20 cellular contexts compared by ENCODE assay signal in genomic region chr6:161637658-161638057, GRCh38.
A peak's percentile ranks its signal among the peaks of the same experiment; 100 is the strongest.
DNase-seq lines count a peak whose midpoint lies in the region; ATAC-seq, FAIRE-seq and TF ChIP-seq lines count a peak whose summit lies in the region.
"Had no signal": no experiment of that assay in that cellular context is flagged by ENCODE, and none has a peak within 500 bp of the region (broad histone marks: within the 10 kb centered on the region; RNA-seq: fewer than 3 reads in every experiment).

No MANE protein-coding gene starts in this region.

- H3K79me2 ChIP-seq in HepG2 (ENCODE audit: insufficient read depth, low read length), result no peaks in the 10 kb centered on the region

- H2AFZ ChIP-seq in HepG2 (ENCODE audit: low read length), result no peak overlapping the region

- TF ChIP-seq CTCF in liver (IDR thresholded peaks at IDR 0.05; ENCODE audit: low read depth, low read length, missing input control), result no peak
- TF ChIP-seq CTCF in HepG2 (CRISPR knock-in tag; IDR thresholded peaks at IDR 0.05), result no peak
- TF ChIP-seq CTCF in right lobe of liver (IDR thresholded peaks at IDR 0.05), result no peak

- H3K27ac ChIP-seq in liver (ENCODE audit: low read depth in 1 of 2, low read length in 2 of 2) (no peak overlapping the region), HepG2 (ENCODE audit: extremely low read length, insufficient read depth, low read length) (no peak overlapping the region), right lobe of liver (peak overlapping the region in 2 of 3 donors; percentile 51 to 62)
- H3K27ac ChIP-seq: 22Rv1; A549; BLaER1 treated with 17β-estradiol and CSF1 and Interleukin-3, amounts not matched to agents 10 nM and 100 nM; C4-2B had no signal

- H4K20me1 ChIP-seq in HepG2 (ENCODE audit: insufficient read depth, low read length), result no peaks in the 10 kb centered on the region
- H4K20me1 ChIP-seq: BLaER1 treated with 17β-estradiol and CSF1 and Interleukin-3, amounts not matched to agents 10 nM and 100 nM had no signal

- H3K4me3 ChIP-seq in liver (ENCODE audit: low read depth in 1 of 3, low read length in 3 of 3) (no peak overlapping the region), HepG2 (replicated peaks in 1 of 3; ENCODE audit: insufficient read depth in 1 of 3, low read depth in 2 of 3, low read length in 3 of 3) (no peak overlapping the region), right lobe of liver (no peak overlapping the region)
- H3K4me3 ChIP-seq: A549; BLaER1 treated with 17β-estradiol and CSF1 and Interleukin-3, amounts not matched to agents 10 nM and 100 nM had no signal

- no TSS peak for BruUV-seq in HepG2 (replicated peaks; lab: Mats Ljungman, UMichigan)

- 32% methylated on average over 1 of the region's 1 CpG for WGBS in liver
- WGBS in HepG2 (ENCODE audit: low lambda C conversion rate), result 0% methylated on average over 1 of the region's 1 CpG
- 33% methylated on average over 1 of the region's 1 CpG for WGBS in right lobe of liver (ENCODE audit: insufficient coverage, low coverage, low lambda C conversion rate, missing lambda C conversion rate)

- no peak for TF ChIP-seq POLR2A in HepG2 (IDR thresholded peaks at IDR 0.05; ENCODE audit: insufficient read depth in 1 of 2, low read depth in 2 of 2, low read length in 2 of 2)
- no peak for TF ChIP-seq POLR2A in right lobe of liver (IDR thresholded peaks at IDR 0.05)

- intact Hi-C loops in HepG2 (cut with micrococcal nuclease; ENCODE audit: unreplicated experiment) (no loop called here), right lobe of liver (cut with DNase I) (no loop called here)

- H3K27me3 ChIP-seq in liver (ENCODE audit: control insufficient read depth in 4 of 4, insufficient read depth in 4 of 4, low read length in 3 of 4) (no peaks in the 10 kb centered on the region), HepG2 (ENCODE audit: control insufficient read depth in 1 of 2, insufficient read depth in 2 of 2, low read length in 2 of 2) (peaks cover 0 to 6% of the 10 kb centered on the region in 2 experiments; a peak in 1 of 5 replicates), right lobe of liver (no peaks in the 10 kb centered on the region)
- H3K27me3 ChIP-seq: BLaER1 treated with 17β-estradiol and CSF1 and Interleukin-3, amounts not matched to agents 10 nM and 100 nM had no signal

- DNase-seq in HepG2 (ENCODE audit: low spot score), result no peak
- DNase-seq in right lobe of liver, result peak; percentile 64 to 89 (median 83)
- no peak for DNase-seq in kidney glomerular epithelial cell (lab: John Stamatoyannopoulos, UW)
- DNase-seq in NOMO-1 (lab: John Stamatoyannopoulos, UW; ENCODE audit: unreplicated experiment in 2 of 2), result no peak
- DNase-seq: AML-193; Caco-2; Calu3; CD4-positive, alpha-beta T cell; CD8-positive, alpha-beta T cell; DMS79 treated with DMSO at 0.1 percent for 48 hours; GF-D8 had no signal

- peaks cover 0 to 2% (median 0%) of the 10 kb centered on the region in 4 donors for H3K9me3 ChIP-seq in liver (ENCODE audit: control insufficient read depth in 4 of 4, low read length in 3 of 4)
- peaks cover 11% of the 10 kb centered on the region; the same call in 1 of the 2 replicates for H3K9me3 ChIP-seq in HepG2 (ENCODE audit: low read length)
- H3K9me3 ChIP-seq in right lobe of liver, result no peaks in the 10 kb centered on the region
- H3K9me3 ChIP-seq: A549 had no signal

- no peak overlapping the region for H3K9ac ChIP-seq in liver (ENCODE audit: low read depth in 1 of 2, low read length in 2 of 2)
- H3K9ac ChIP-seq in HepG2 (ENCODE audit: insufficient read depth, low read depth, low read length), result no peak overlapping the region
- H3K9ac ChIP-seq: BLaER1 treated with 17β-estradiol and CSF1 and Interleukin-3, amounts not matched to agents 10 nM and 100 nM had no signal

- ATAC-seq in HepG2 (no peak), right lobe of liver (peak; percentile 96 to 100 (median 99))
- ATAC-seq: A549; CD8-positive, alpha-beta T cell had no signal

- TF ChIP-seq RAD21 in liver (IDR thresholded peaks at IDR 0.05) (no peak), HepG2 (CRISPR knock-in tag; IDR thresholded peaks at IDR 0.05) (no peak)

- H3K36me3 ChIP-seq in liver (ENCODE audit: control insufficient read depth in 4 of 4, insufficient read depth in 3 of 4, low read depth in 1 of 4, low read length in 3 of 4) (no peaks in the 10 kb centered on the region), HepG2 (replicated peaks in 1 of 2; ENCODE audit: control insufficient read depth in 1 of 2, insufficient read depth in 2 of 2, low read length in 2 of 2) (no peaks in the 10 kb centered on the region), right lobe of liver (no peaks in the 10 kb centered on the region)
- H3K36me3 ChIP-seq: BLaER1 treated with 17β-estradiol and CSF1 and Interleukin-3, amounts not matched to agents 10 nM and 100 nM had no signal

- POLR2A ChIA-PET in HepG2 (lab: Yijun Ruan, JAX), result no interaction called here

- H3K4me1 ChIP-seq in liver (ENCODE audit: control insufficient read depth in 4 of 4, insufficient read depth in 4 of 4, low read length in 3 of 4) (peaks cover 0 to 6% (median 3%) of the 10 kb centered on the region in 4 donors), HepG2 (ENCODE audit: insufficient read depth, low read length) (no peaks in the 10 kb centered on the region), right lobe of liver (no peaks in the 10 kb centered on the region)
- H3K4me1 ChIP-seq: A549, Caco-2 had no signal

- H3K4me2 ChIP-seq in HepG2 (ENCODE audit: low read depth, low read length), result no peak overlapping the region
- H3K4me2 ChIP-seq: A549 had no signal

- FAIRE-seq in HepG2 (lab: Jason Lieb, UNC), result no peak
- FAIRE-seq: A549, D721Med, G401.6, GM12891, GM19239 had no signal

- TF ChIP-seq EP300 in HepG2 (IDR thresholded peaks at IDR 0.05; ENCODE audit: low read depth in 2 of 2, low read length in 2 of 2), result no peak
- TF ChIP-seq EP300 in HepG2 (CRISPR knock-in tag; IDR thresholded peaks at IDR 0.05; ENCODE audit: borderline replicate concordance), result no peak

- CTCF ChIA-PET in HepG2 (lab: Yijun Ruan, JAX; ENCODE audit: low intra/inter-chr PET ratio, low total read pairs), result no interaction called here

- in situ Hi-C loops in HepG2 (cut with HindIII; ENCODE audit: extremely low pct_ligation_motif_present, low pct_unique_long_range_greater_than_20kb), result no loop called here

TF ChIP-seq in liver, 16 proteins besides CTCF, POLR2A, EP300 and RAD21 (continues in another document):
- TF ChIP-seq REST (IDR thresholded peaks at IDR 0.05) (peak; percentile 46), JUND (IDR thresholded peaks at IDR 0.05) (peak in 1 of 2 donors; percentile 41)
- TF ChIP-seq, protein P1, sequence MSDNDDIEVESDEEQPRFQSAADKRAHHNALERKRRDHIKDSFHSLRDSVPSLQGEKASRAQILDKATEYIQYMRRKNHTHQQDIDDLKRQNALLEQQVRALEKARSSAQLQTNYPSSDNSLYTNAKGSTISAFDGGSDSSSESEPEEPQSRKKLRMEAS (IDR thresholded peaks at IDR 0.05), result no peak

TF ChIP-seq in HepG2, 621 proteins besides CTCF, POLR2A, EP300 and RAD21:
- TF ChIP-seq CBX2 (IDR thresholded peaks at IDR 0.05; ENCODE audit: low read depth, low read length), result no peak
- TF ChIP-seq CBX2 (CRISPR knock-in tag; IDR thresholded peaks at IDR 0.05; ENCODE audit: low read depth), result no peak
- no peak for TF ChIP-seq NR0B2 (CRISPR knock-in tag; IDR thresholded peaks at IDR 0.05)
- TF ChIP-seq SMYD3 (CRISPR knock-in tag; IDR thresholded peaks at IDR 0.05), result no peak
- TF ChIP-seq PHB2 (IDR thresholded peaks at IDR 0.05; ENCODE audit: partially characterized antibody), result no peak

Comparison
In these comparisons a context has a peak if more than half of its experiments do, and no peak if none do; other contexts are left out.
1. H3K27ac ChIP-seq: peak in right lobe of liver (2 of 3); none in liver (0 of 2) and HepG2 (single experiment).
2. DNase-seq: peak in right lobe of liver (3 of 3); none in HepG2 (single experiment), kidney glomerular epithelial cell (single experiment) and NOMO-1 (0 of 2).